ENCODE assay signal across 1 cellular context in the genomic region with DNA sequence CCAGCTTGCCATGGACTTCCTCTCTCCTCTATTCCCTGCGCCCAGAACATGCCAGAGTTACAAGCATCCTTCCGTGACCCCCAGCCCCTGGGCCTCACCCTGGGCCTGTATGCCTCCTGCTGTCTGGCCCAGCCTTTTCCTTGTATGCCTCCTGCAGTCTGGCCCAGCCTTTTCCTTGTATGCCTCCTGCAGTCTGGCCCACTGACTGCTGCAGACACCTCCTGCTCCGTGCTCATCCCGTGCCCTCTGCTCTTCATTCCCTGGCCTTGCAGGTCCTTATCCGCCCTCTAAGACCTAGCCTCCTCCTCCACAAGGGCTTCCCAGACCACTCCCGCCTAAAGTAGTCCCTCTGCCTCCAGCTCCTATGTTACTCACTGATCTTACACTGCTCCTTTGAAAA.
TF ChIP-seq lines count a peak whose summit lies in the region.

No MANE protein-coding gene starts in this region.

TF ChIP-seq in HEK293, 187 proteins besides CTCF, POLR2A, EP300 and RAD21 (continued from another document):
- TF ChIP-seq, protein P1, sequence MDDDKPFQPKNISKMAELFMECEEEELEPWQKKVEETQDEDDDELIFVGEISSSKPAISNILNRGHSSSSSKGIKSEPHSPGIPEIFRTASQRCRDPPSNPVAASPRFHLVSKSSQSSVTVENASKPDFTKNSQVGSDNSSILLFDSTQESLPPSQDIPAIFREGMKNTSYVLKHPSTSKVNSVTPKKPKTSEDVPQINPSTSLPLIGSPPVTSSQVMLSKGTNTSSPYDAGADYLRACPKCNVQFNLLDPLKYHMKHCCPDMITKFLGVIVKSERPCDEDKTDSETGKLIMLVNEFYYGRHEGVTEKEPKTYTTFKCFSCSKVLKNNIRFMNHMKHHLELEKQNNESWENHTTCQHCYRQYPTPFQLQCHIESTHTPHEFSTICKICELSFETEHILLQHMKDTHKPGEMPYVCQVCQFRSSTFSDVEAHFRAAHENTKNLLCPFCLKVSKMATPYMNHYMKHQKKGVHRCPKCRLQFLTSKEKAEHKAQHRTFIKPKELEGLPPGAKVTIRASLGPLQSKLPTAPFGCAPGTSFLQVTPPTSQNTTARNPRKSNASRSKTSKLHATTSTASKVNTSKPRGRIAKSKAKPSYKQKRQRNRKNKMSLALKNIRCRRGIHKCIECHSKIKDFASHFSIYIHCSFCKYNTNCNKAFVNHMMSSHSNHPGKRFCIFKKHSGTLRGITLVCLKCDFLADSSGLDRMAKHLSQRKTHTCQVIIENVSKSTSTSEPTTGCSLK (tag by site-specific recombination; IDR thresholded peaks at IDR 0.05), result no peak
- TF ChIP-seq ZNF248 (tag by site-specific recombination; IDR thresholded peaks at IDR 0.05) (no peak), ZNF529 (tag by site-specific recombination; IDR thresholded peaks at IDR 0.05; ENCODE audit: insufficient replicate concordance) (no peak)
TF ChIP-seq in HEK293: peak in this region for 2.
